Comparison of ENCODE assay signal across 9 cellular contexts in the genomic region with DNA sequence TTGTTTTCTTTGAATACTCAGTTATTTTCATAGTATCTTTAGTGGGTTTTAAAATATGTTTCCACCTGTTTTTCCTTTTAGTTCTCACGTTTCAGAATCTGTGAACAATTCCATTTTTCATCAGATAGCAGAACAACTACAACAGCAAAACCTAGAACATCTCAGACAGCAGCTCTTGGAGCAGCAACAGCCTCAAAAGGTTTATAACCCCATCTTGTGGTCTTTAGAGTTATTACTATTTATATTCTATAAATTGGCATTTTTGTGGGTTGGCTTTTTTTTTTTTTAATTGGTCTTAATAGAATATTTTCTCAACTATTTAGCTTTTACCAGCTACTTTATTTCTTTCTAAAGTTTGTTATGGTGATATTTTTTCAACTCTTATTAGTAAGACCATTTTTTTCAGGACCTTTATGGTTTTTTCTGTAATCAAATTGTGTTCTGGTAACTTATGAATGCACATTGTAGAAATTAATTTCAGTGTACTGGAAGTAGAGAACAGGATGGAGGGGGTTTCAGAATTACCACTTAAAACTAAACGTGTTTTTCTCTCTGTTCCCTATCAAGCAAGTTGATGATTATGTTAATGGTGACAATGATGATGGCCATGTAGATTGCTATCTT.
A peak's percentile ranks its signal among the peaks of the same experiment; 100 is the strongest.
DNase-seq lines count a peak whose midpoint lies in the region; ATAC-seq and TF ChIP-seq lines count a peak whose summit lies in the region.
"Had no signal": no experiment of that assay in that cellular context is flagged by ENCODE, and none has a peak within 500 bp of the region (broad histone marks: within the 10 kb centered on the region; RNA-seq: fewer than 3 reads in every experiment).

No MANE protein-coding gene starts in this region.

- peaks cover 9% of the 10 kb centered on the region; the same call in 1 of the 2 replicates for H3K79me2 ChIP-seq in DND-41 (ENCODE audit: insufficient read depth, low read length)
- H3K79me2 ChIP-seq in fibroblast of lung (ENCODE audit: control insufficient read depth, insufficient read depth, low read length): no peaks in the 10 kb centered on the region

- DNase-seq in DND-41 (no peak), RPMI7951 (ENCODE audit: low read depth) (peak; percentile 30), fibroblast of lung (ENCODE audit: low read depth in 2 of 2) (peak; percentile 35 to 80), retinal pigment epithelial cell (ENCODE audit: low read depth) (peak; percentile 23), amygdala (lab: John Stamatoyannopoulos, UW) (no peak)

- H3K27ac ChIP-seq in DND-41 (ENCODE audit: low read length) (no peak overlapping the region), fibroblast of lung (ENCODE audit: insufficient read depth, low read length) (no peak overlapping the region)
- H3K27ac ChIP-seq: SK-N-MC had no signal

- ATAC-seq in DND-41 (ENCODE audit: insufficient read depth, low read depth): peak; percentile 57; the same call in 1 of the 3 replicates
- peak; percentile 45 for ATAC-seq in HG02610 (IDR thresholded peaks at IDR 0.05; ENCODE audit: unreplicated experiment)
- ATAC-seq in GM19452 (IDR thresholded peaks at IDR 0.05; ENCODE audit: unreplicated experiment): no peak
- ATAC-seq in HG02678 (IDR thresholded peaks at IDR 0.05; ENCODE audit: unreplicated experiment): no peak

- no peaks in the 10 kb centered on the region for H3K4me1 ChIP-seq in DND-41 (ENCODE audit: insufficient read depth, low read length)
- no peaks in the 10 kb centered on the region for H3K4me1 ChIP-seq in fibroblast of lung (ENCODE audit: control insufficient read depth, extremely low read depth, insufficient read depth, low read length)

- H3K4me2 ChIP-seq in DND-41 (ENCODE audit: insufficient read depth, low read length) (no peak overlapping the region), fibroblast of lung (ENCODE audit: extremely low read depth, insufficient read depth, low read length) (no peak overlapping the region)

- H3K9me3 ChIP-seq in DND-41 (ENCODE audit: insufficient read depth, low read length, severe bottlenecking) (no peaks in the 10 kb centered on the region), fibroblast of lung (ENCODE audit: control insufficient read depth, insufficient read depth, low read depth, low read length) (no peaks in the 10 kb centered on the region)

- H2AFZ ChIP-seq in DND-41 (ENCODE audit: low read depth, low read length): no peak overlapping the region
- no peak overlapping the region for H2AFZ ChIP-seq in fibroblast of lung (ENCODE audit: low read length)

- peaks cover 87% of the 10 kb centered on the region for H3K36me3 ChIP-seq in DND-41 (ENCODE audit: insufficient read depth, low read length)
- H3K36me3 ChIP-seq in fibroblast of lung (ENCODE audit: control insufficient read depth, insufficient read depth, low read length): peaks cover 1% of the 10 kb centered on the region

- H3K9ac ChIP-seq in DND-41 (ENCODE audit: low read depth, low read length) (no peak overlapping the region), fibroblast of lung (ENCODE audit: insufficient read depth, low read length) (no peak overlapping the region)

- TF ChIP-seq CTCF in DND-41 (IDR thresholded peaks at IDR 0.05; ENCODE audit: borderline replicate concordance, extremely low read depth, low read length, poor library complexity, severe bottlenecking): peak; percentile 42
- TF ChIP-seq CTCF in fibroblast of lung (conservative IDR thresholded peaks at IDR 0.05 in 1 of 2, IDR thresholded peaks at IDR 0.05 in 1 of 2; ENCODE audit: low read depth in 1 of 2, low read length in 2 of 2): peak; percentile 41 to 52
- TF ChIP-seq CTCF in retinal pigment epithelial cell (conservative IDR thresholded peaks at IDR 0.05; ENCODE audit: low read depth, low read length): peak; percentile 43

- H3K4me3 ChIP-seq in DND-41 (ENCODE audit: low read depth in 1 of 2, low read length in 2 of 2) (no peak overlapping the region), fibroblast of lung (replicated peaks in 1 of 4; ENCODE audit: control extremely low read depth in 1 of 4, insufficient read depth in 1 of 4, low read depth in 3 of 4, low read length in 4 of 4) (no peak overlapping the region), retinal pigment epithelial cell (ENCODE audit: low read length) (no peak overlapping the region)
- H3K4me3 ChIP-seq: SK-N-MC had no signal

- peaks cover 3% of the 10 kb centered on the region; the same call in 1 of the 2 replicates for H4K20me1 ChIP-seq in DND-41 (ENCODE audit: insufficient read depth, low read length)
- no peaks in the 10 kb centered on the region for H4K20me1 ChIP-seq in fibroblast of lung (ENCODE audit: control insufficient read depth, extremely low read depth, insufficient read depth, low read length)

- no peaks in the 10 kb centered on the region for H3K27me3 ChIP-seq in DND-41 (ENCODE audit: insufficient read depth, low read length, poor library complexity)
- H3K27me3 ChIP-seq in fibroblast of lung (ENCODE audit: control insufficient read depth, insufficient read depth, low read length): no peaks in the 10 kb centered on the region

Comparison
In these comparisons a context has a peak if more than half of its experiments do, and no peak if none do; other contexts are left out.
1. ATAC-seq: peak in DND-41 (single experiment) and HG02610 (single experiment); none in GM19452 (single experiment) and HG02678 (single experiment).
2. DNase-seq: peak in RPMI7951 (single experiment), fibroblast of lung (2 of 2) and retinal pigment epithelial cell (single experiment); none in DND-41 (single experiment) and amygdala (0 of 56).
3. Peak in every context shown above with its lines, with median percentiles within 50 percentile points of each other: CTCF ChIP-seq.